34 cellular contexts compared by ENCODE assay signal in genomic region chr6:47822856-47823554, GRCh38. TPM values are rescaled to one million over a fixed set of nuclear protein-coding genes. Genes with fewer than 3 reads are reported as not detected.
"Had no signal": no experiment of that assay in that cellular context is flagged by ENCODE, and none has a peak within 500 bp of the region (broad histone marks: within the 10 kb centered on the region; RNA-seq: fewer than 3 reads in every experiment).

No MANE protein-coding gene starts in this region.

- H3K27me3 ChIP-seq: body of pancreas, cardiac muscle cell, left lung, pancreas, sigmoid colon, testis, transverse colon had no signal

- ATAC-seq: body of pancreas; left lung; lower lobe of right lung; mucosa of descending colon; natural killer cell treated with Interleukin-12 subunit alpha and Interleukin-12 subunit beta and Interleukin-15 and Interleukin-18, amount 100 ng/mL, for 72 hours; pancreas; WTC11 had no signal

- DNase-seq: activated CD4-positive, alpha-beta memory T cell treated with anti-CD3 and anti-CD28 coated beads, Interleukin-2, amount 10 ng/mL, durations not matched to agents 7 days and 5 days; activated CD4-positive, alpha-beta T cell treated with anti-CD3 and anti-CD28 coated beads for 1 hour; activated CD4-positive, alpha-beta T cell treated with anti-CD3 and anti-CD28 coated beads, Interleukin-2, amount 10 ng/mL, durations not matched to agents 7 days and 5 days; activated CD8-positive, alpha-beta memory T cell treated with anti-CD3 and anti-CD28 coated beads, Interleukin-2, amount 50 U/mL, for 48 hours; activated gamma-delta T cell; activated naive CD4-positive, alpha-beta T cell treated with anti-CD3 and anti-CD28 coated beads, Interleukin-2, amount 10 ng/mL, durations not matched to agents 7 days and 5 days; activated naive CD8-positive, alpha-beta T cell treated with anti-CD3 and anti-CD28 coated beads, Interleukin-2, amount 10 ng/mL, durations not matched to agents 7 days and 5 days; activated T-cell treated with anti-CD3 and anti-CD28 coated beads, Interleukin-2, amount 50 U/mL, for 24 hours; body of pancreas; cerebellar nuclear complex; dorsolateral prefrontal cortex; effector memory CD4-positive, alpha-beta T cell; erythroblast; hippocampal formation; immature natural killer cell; kidney glomerular epithelial cell; left lung; lower lobe of right lung; mesenchymal stem cell; mucosa of descending colon; pancreas; sigmoid colon; stimulated activated naive CD4-positive, alpha-beta T cell; T-helper 2 cell; testis; transverse colon had no signal

- H3K4me1 ChIP-seq: body of pancreas, left lung, lower lobe of right lung, pancreas, prostate gland, sigmoid colon, testis, transverse colon had no signal

- H3K27ac ChIP-seq: body of pancreas, cardiac muscle cell, coronary artery, dorsolateral prefrontal cortex, left lung, lower lobe of right lung, pancreas, prostate gland, sigmoid colon, testis, transverse colon had no signal

- H3K4me2 ChIP-seq: smooth muscle cell had no signal

- H3K36me3 ChIP-seq: cardiac muscle cell, left lung, lower lobe of right lung, pancreas, prostate gland, sigmoid colon, transverse colon had no signal

- H3K9me3 ChIP-seq: body of pancreas, left lung, lower lobe of right lung, mucosa of descending colon, pancreas, prostate gland, sigmoid colon, testis, transverse colon had no signal

- H3K4me3 ChIP-seq: body of pancreas, cardiac muscle cell, coronary artery, dorsolateral prefrontal cortex, left lung, lower lobe of right lung, mucosa of descending colon, pancreas, prostate gland, sigmoid colon, smooth muscle cell, testis, transverse colon had no signal

RNA-seq across cellular contexts. Expression of gene OPN5, which starts 41.2 kb away (rescaled TPM):
- total RNA-seq: activated CD4-positive, alpha-beta memory T cell treated with anti-CD3 and anti-CD28 coated beads, Interleukin-2, amount 10 ng/mL, durations not matched to agents 7 days and 5 days; activated CD4-positive, alpha-beta T cell treated with anti-CD3 and anti-CD28 coated beads, Interleukin-2, amount 10 ng/mL, durations not matched to agents 7 days and 5 days; activated naive CD8-positive, alpha-beta T cell treated with anti-CD3 and anti-CD28 coated beads, Interleukin-2, amount 10 ng/mL, durations not matched to agents 7 days and 5 days; body of pancreas; cardiac muscle cell; fibroblast of villous mesenchyme; left lung; lower lobe of right lung; mucosa of descending colon; myocyte; natural killer cell treated with Interleukin-12 subunit alpha and Interleukin-12 subunit beta and Interleukin-15 and Interleukin-18, amount 100 ng/mL, for 72 hours; pancreas; sigmoid colon; smooth muscle cell; transverse colon; WTC11 had no signal
- polyA plus RNA-seq: cardiac muscle cell, immature natural killer cell, pancreas, sigmoid colon, smooth muscle cell had no signal
